Comparison of ENCODE assay signal across 1 cellular context in genomic region chr11:93522448-93522847, GRCh38.
TF ChIP-seq lines count a peak whose summit lies in the region.

No MANE protein-coding gene starts in this region.

TF ChIP-seq in GM23338, 12 proteins besides CTCF, POLR2A, EP300 and RAD21 (continued from another document):
- TF ChIP-seq, protein P1, sequence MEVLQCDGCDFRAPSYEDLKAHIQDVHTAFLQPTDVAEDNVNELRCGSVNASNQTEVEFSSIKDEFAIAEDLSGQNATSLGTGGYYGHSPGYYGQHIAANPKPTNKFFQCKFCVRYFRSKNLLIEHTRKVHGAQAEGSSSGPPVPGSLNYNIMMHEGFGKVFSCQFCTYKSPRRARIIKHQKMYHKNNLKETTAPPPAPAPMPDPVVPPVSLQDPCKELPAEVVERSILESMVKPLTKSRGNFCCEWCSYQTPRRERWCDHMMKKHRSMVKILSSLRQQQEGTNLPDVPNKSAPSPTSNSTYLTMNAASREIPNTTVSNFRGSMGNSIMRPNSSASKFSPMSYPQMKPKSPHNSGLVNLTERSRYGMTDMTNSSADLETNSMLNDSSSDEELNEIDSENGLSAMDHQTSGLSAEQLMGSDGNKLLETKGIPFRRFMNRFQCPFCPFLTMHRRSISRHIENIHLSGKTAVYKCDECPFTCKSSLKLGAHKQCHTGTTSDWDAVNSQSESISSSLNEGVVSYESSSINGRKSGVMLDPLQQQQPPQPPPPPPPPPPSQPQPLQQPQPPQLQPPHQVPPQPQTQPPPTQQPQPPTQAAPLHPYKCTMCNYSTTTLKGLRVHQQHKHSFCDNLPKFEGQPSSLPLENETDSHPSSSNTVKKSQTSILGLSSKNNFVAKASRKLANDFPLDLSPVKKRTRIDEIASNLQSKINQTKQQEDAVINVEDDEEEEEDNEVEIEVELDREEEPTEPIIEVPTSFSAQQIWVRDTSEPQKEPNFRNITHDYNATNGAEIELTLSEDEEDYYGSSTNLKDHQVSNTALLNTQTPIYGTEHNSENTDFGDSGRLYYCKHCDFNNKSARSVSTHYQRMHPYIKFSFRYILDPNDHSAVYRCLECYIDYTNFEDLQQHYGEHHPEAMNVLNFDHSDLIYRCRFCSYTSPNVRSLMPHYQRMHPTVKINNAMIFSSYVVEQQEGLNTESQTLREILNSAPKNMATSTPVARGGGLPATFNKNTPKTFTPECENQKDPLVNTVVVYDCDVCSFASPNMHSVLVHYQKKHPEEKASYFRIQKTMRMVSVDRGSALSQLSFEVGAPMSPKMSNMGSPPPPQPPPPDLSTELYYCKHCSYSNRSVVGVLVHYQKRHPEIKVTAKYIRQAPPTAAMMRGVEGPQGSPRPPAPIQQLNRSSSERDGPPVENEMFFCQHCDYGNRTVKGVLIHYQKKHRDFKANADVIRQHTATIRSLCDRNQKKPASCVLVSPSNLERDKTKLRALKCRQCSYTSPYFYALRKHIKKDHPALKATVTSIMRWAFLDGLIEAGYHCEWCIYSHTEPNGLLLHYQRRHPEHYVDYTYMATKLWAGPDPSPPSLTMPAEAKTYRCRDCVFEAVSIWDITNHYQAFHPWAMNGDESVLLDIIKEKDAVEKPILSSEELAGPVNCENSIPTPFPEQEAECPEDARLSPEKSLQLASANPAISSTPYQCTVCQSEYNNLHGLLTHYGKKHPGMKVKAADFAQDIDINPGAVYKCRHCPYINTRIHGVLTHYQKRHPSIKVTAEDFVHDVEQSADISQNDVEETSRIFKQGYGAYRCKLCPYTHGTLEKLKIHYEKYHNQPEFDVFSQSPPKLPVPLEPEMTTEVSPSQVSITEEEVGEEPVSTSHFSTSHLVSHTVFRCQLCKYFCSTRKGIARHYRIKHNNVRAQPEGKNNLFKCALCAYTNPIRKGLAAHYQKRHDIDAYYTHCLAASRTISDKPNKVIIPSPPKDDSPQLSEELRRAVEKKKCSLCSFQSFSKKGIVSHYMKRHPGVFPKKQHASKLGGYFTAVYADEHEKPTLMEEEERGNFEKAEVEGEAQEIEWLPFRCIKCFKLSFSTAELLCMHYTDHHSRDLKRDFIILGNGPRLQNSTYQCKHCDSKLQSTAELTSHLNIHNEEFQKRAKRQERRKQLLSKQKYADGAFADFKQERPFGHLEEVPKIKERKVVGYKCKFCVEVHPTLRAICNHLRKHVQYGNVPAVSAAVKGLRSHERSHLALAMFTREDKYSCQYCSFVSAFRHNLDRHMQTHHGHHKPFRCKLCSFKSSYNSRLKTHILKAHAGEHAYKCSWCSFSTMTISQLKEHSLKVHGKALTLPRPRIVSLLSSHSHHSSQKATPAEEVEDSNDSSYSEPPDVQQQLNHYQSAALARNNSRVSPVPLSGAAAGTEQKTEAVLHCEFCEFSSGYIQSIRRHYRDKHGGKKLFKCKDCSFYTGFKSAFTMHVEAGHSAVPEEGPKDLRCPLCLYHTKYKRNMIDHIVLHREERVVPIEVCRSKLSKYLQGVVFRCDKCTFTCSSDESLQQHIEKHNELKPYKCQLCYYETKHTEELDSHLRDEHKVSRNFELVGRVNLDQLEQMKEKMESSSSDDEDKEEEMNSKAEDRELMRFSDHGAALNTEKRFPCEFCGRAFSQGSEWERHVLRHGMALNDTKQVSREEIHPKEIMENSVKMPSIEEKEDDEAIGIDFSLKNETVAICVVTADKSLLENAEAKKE (CRISPR knock-in tag; IDR thresholded peaks at IDR 0.05): no peak
- TF ChIP-seq EZH2phosphoT487 (IDR thresholded peaks at IDR 0.05; ENCODE audit: unreplicated experiment) (no peak), EZH2 (IDR thresholded peaks at IDR 0.05; ENCODE audit: low read depth, unreplicated experiment) (no peak), POLR2AphosphoS5 (IDR thresholded peaks at IDR 0.05; ENCODE audit: low read depth) (no peak)
